14 cellular contexts compared by ENCODE assay signal in the genomic region with DNA sequence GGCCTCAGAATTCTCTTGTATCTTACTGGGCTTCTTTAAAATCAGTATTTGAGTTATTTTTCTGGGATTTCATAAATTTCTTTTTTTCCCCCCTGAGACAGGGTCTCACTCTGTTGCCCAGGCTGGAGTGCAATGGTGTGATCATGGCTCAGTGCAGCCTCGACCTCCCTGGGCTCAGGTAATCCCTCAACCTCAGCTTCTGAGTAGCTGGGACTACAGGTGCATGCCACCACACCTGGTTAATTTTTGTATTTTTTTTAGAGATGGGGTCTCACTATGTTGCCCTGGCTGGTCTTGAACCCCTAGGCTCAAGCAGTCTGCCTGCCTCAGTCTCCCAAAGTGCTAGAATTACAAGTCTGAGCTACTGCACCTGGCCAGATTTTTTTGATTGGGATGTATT.
"Had no signal": no experiment of that assay in that cellular context is flagged by ENCODE, and none has a peak within 500 bp of the region (broad histone marks: within the 10 kb centered on the region; RNA-seq: fewer than 3 reads in every experiment).

No MANE protein-coding gene starts in this region.

- H3K27me3 Mint-ChIP-seq: memory B cell had no signal

- H3K4me3 Mint-ChIP-seq: activated CD8-positive, alpha-beta T cell treated with anti-CD3 and anti-CD28 coated beads, Interleukin-2, amount 10 ng/mL, durations not matched to agents 7 days and 5 days; memory B cell; nephron had no signal

- DNase-seq: activated CD4-positive, alpha-beta T cell treated with anti-CD3 and anti-CD28 coated beads for 1 hour; activated CD8-positive, alpha-beta memory T cell treated with anti-CD3 and anti-CD28 coated beads, Interleukin-2, amount 50 U/mL, for 48 hours; activated CD8-positive, alpha-beta T cell treated with anti-CD3 and anti-CD28 coated beads, Interleukin-2, amount 10 ng/mL, durations not matched to agents 7 days and 5 days; activated naive CD4-positive, alpha-beta T cell; aorta; brain microvascular endothelial cell; central memory CD4-positive, alpha-beta T cell; gastrocnemius medialis; head of caudate nucleus; spleen; stimulated activated naive CD4-positive, alpha-beta T cell treated with Interleukin-2 at 50 U/mL for 16 hours had no signal

- H3K4me1 Mint-ChIP-seq: nephron had no signal

- H3K27ac Mint-ChIP-seq: memory B cell, nephron had no signal

- ATAC-seq: activated CD8-positive, alpha-beta T cell treated with anti-CD3 and anti-CD28 coated beads, Interleukin-2, amount 10 ng/mL, durations not matched to agents 7 days and 5 days; esophagus mucosa; gastrocnemius medialis had no signal
